ENCODE assay signal across 1 cellular context in the genomic region with DNA sequence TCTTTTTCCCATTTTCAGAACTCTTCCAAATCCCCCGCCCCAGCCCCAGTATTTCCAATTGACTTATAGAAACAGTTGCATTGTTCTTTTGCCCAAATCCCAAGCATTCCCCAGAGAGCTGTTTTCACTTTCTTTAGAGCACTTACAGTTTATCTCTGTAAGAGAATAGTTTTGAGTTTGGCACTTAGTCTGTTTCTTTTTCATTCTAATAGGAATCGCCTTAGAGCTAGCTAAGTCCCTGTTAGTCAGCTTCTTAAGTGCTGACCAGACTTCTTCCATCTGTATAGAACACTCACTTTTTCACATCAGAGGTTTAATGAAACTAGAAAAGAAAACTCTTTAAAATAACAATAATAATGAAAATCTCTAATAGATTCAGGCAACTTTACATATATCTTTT.
TF ChIP-seq lines count a peak whose summit lies in the region.

No MANE protein-coding gene starts in this region.

TF ChIP-seq in WTC11, 78 proteins besides CTCF, POLR2A, EP300 and RAD21 (continued from another document):
- TF ChIP-seq, protein P1, sequence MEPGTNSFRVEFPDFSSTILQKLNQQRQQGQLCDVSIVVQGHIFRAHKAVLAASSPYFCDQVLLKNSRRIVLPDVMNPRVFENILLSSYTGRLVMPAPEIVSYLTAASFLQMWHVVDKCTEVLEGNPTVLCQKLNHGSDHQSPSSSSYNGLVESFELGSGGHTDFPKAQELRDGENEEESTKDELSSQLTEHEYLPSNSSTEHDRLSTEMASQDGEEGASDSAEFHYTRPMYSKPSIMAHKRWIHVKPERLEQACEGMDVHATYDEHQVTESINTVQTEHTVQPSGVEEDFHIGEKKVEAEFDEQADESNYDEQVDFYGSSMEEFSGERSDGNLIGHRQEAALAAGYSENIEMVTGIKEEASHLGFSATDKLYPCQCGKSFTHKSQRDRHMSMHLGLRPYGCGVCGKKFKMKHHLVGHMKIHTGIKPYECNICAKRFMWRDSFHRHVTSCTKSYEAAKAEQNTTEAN (CRISPR knock-in tag; IDR thresholded peaks at IDR 0.05) = no peak
- TF ChIP-seq, protein P2, sequence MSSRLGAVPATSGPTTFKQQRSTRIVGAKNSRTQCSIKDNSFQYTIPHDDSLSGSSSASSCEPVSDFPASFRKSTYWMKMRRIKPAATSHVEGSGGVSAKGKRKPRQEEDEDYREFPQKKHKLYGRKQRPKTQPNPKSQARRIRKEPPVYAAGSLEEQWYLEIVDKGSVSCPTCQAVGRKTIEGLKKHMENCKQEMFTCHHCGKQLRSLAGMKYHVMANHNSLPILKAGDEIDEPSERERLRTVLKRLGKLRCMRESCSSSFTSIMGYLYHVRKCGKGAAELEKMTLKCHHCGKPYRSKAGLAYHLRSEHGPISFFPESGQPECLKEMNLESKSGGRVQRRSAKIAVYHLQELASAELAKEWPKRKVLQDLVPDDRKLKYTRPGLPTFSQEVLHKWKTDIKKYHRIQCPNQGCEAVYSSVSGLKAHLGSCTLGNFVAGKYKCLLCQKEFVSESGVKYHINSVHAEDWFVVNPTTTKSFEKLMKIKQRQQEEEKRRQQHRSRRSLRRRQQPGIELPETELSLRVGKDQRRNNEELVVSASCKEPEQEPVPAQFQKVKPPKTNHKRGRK (CRISPR knock-in tag; IDR thresholded peaks at IDR 0.05; ENCODE audit: borderline replicate concordance) = no peak
- no peak for TF ChIP-seq CBFB (CRISPR knock-in tag; IDR thresholded peaks at IDR 0.05; ENCODE audit: low read depth)
- TF ChIP-seq, protein P3, sequence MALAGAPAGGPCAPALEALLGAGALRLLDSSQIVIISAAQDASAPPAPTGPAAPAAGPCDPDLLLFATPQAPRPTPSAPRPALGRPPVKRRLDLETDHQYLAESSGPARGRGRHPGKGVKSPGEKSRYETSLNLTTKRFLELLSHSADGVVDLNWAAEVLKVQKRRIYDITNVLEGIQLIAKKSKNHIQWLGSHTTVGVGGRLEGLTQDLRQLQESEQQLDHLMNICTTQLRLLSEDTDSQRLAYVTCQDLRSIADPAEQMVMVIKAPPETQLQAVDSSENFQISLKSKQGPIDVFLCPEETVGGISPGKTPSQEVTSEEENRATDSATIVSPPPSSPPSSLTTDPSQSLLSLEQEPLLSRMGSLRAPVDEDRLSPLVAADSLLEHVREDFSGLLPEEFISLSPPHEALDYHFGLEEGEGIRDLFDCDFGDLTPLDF (CRISPR knock-in tag; IDR thresholded peaks at IDR 0.05) = no peak
- no peak for TF ChIP-seq EMX1 (CRISPR knock-in tag; IDR thresholded peaks at IDR 0.05)
- TF ChIP-seq, protein P4, sequence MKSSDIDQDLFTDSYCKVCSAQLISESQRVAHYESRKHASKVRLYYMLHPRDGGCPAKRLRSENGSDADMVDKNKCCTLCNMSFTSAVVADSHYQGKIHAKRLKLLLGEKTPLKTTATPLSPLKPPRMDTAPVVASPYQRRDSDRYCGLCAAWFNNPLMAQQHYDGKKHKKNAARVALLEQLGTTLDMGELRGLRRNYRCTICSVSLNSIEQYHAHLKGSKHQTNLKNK (CRISPR knock-in tag; IDR thresholded peaks at IDR 0.05) = no peak
- TF ChIP-seq, protein P5, sequence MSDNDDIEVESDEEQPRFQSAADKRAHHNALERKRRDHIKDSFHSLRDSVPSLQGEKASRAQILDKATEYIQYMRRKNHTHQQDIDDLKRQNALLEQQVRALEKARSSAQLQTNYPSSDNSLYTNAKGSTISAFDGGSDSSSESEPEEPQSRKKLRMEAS (CRISPR knock-in tag; IDR thresholded peaks at IDR 0.05) = no peak
- no peak for TF ChIP-seq SMAD3 (CRISPR knock-in tag; IDR thresholded peaks at IDR 0.05; ENCODE audit: borderline replicate concordance)
- no peak for TF ChIP-seq ZNF317 (CRISPR knock-in tag; IDR thresholded peaks at IDR 0.05; ENCODE audit: borderline replicate concordance, low read depth)
